In the genomic region with DNA sequence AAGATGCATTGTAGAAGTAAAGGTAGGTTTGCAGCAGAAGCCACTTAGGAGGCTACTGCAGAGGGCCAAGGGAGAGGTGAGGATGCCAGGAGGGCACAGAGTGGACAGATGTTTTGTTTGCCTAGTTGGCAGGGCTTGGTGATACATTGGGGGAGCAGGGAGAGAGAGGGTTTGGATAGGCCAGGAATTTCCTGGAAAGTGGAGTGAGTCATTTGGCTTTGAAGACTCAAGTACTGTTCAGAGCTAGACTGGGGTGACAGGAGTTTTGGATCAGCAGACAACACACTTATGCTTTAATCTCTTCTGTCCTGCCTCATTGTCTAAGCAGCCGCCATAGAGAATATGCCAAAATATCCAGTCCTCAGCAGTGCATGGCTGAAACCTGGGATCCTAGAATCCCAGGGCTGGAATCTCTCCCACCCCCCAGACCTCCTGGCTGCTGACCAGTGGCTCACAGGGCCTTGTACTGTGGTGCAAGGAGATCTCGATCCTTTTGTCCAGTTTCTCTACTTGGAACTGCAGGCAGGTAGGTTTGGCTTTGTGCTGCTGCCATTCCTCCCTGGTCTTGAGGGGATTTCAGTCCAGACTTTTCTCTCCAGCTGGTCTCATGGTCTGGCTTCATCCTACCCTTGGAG, we compare ENCODE assay signal across 1 cellular context.
TF ChIP-seq lines count a peak whose summit lies in the region.

No MANE protein-coding gene starts in this region.

TF ChIP-seq in K562, 482 proteins besides CTCF, POLR2A, EP300 and RAD21:
- TF ChIP-seq ELF2 (CRISPR knock-in tag; IDR thresholded peaks at IDR 0.05), result no peak
- no peak for TF ChIP-seq NUFIP1 (IDR thresholded peaks at IDR 0.05; ENCODE audit: partially characterized antibody)
- TF ChIP-seq FOSL1 (tag; conservative IDR thresholded peaks at IDR 0.05), result 0 out of 2 replicates have a peak, but pooled peaks have one; percentile 24
